8 cellular contexts compared by ENCODE assay signal in the genomic region with DNA sequence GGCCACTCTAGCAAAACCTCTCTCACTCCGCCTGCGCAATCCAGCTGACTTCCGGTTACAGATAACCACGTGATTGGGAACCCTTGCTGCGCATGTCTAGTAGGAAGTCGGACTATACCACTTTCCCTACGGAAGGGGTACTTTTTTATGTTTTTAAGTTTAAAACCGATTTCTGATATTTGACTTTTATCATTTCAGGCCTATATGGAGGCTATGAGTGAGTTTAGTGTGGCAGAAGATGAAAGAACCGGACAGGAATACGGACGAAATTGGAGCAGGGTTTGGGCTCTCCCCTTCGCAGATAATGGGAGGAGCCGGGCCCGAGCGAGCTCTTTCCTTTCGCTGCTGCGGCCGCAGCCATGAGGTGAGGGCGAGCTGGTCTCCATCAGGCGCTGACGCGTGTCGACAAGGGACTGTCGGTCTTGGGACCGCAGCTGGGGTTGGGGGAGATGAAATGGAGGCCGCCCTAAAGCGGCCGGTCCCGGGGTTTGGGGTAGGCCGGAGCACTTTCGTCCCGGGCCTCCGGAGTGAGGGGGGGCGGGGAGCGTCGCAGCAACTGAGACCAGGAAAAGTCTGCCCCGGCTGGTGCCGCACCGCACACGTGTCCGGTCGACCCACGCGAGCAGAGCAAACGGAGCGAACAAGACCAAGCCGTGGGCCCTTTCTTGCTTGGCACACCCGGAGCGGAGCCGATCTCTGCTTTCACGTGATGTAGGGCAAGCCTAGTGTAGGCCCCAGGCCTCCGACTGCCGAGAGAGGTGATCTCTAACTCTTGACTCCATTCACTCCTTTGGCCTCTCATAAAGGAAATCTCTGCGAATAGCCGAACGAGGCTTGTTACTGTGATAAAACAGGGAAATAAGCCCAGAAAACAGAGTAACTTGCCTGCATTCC. TPM values are rescaled to one million over a fixed set of nuclear protein-coding genes. Genes with fewer than 3 reads are reported as not detected.
DNase-seq lines count a peak whose midpoint lies in the region; ATAC-seq and TF ChIP-seq lines count a peak whose summit lies in the region.

A gene (plus strand): TSS at position 298 of the 894 bp plus-strand sequence. CDS start 62 bp downstream, at position 360.

- peak within 1 kb of the TSS; percentile 96 to 99 for H3K9ac ChIP-seq in liver (ENCODE audit: low read depth in 1 of 2, low read length in 2 of 2)

- peak; percentile 69 for ATAC-seq in GM19395 (IDR thresholded peaks at IDR 0.05; ENCODE audit: unreplicated experiment)

- TF ChIP-seq RAD21 in liver (IDR thresholded peaks at IDR 0.05), result peak; percentile 12 to 18

- peaks cover 15 to 37% (median 31%) of the 10 kb centered on the region in 4 donors for H3K36me3 ChIP-seq in liver (ENCODE audit: control insufficient read depth in 4 of 4, insufficient read depth in 3 of 4, low read depth in 1 of 4, low read length in 3 of 4)

- peaks cover 7 to 22% (median 15%) of the 10 kb centered on the region in 4 donors for H3K4me1 ChIP-seq in liver (ENCODE audit: control insufficient read depth in 4 of 4, insufficient read depth in 4 of 4, low read length in 3 of 4)

- H3K9me3 ChIP-seq in liver (ENCODE audit: control insufficient read depth in 4 of 4, low read length in 3 of 4), result no peaks in the 10 kb centered on the region

- H3K27me3 ChIP-seq in dorsolateral prefrontal cortex (no peaks in the 10 kb centered on the region), liver (ENCODE audit: control insufficient read depth in 4 of 4, insufficient read depth in 4 of 4, low read length in 3 of 4) (no peaks in the 10 kb centered on the region)

- intact Hi-C loops in dorsolateral prefrontal cortex (cut with DNase I), result loop anchor here (2.0 to 5.0 kb wide), 4 partner anchors 37 to 262 kb away; a partner anchor contains a TSS

- DNase-seq in C1 segment of cervical spinal cord (lab: John Stamatoyannopoulos, UW) (peak; percentile 29 to 95 (median 86)), HK-2 (ENCODE audit: unreplicated experiment) (peak; percentile 87), NCI-H82 treated with DMSO at 0.1 percent for 48 hours (lab: John Stamatoyannopoulos, UW; ENCODE audit: unreplicated experiment) (peak; percentile 98), dorsolateral prefrontal cortex (peak; percentile 75 to 90 (median 82))
- DNase-seq in activated CD4-positive, alpha-beta T cell treated with anti-CD3 and anti-CD28 coated beads, Interleukin-2, amount 50 U/mL, for 48 hours, result peak; percentile 88 to 90
- DNase-seq in stimulated activated CD4-positive, alpha-beta T cell treated with anti-CD3 and anti-CD28 coated beads, Interleukin-4, amount 100 ng/mL, for 1 hour, result peak; percentile 85

- peak within 1 kb of the TSS; percentile 93 to 100 (median 99) for H3K27ac ChIP-seq in dorsolateral prefrontal cortex
- H3K27ac ChIP-seq in liver (ENCODE audit: low read depth in 1 of 2, low read length in 2 of 2), result peak within 1 kb of the TSS; percentile 94 to 99

- TF ChIP-seq CTCF in dorsolateral prefrontal cortex (IDR thresholded peaks at IDR 0.05 in 54 of 56, conservative IDR thresholded peaks at IDR 0.05 in 2 of 56; ENCODE audit: low read depth in 1 of 56, partially characterized antibody in 56 of 56) (peak in 5 of 56 donors; percentile 10 to 36 (median 10)), liver (IDR thresholded peaks at IDR 0.05; ENCODE audit: low read depth, low read length, missing input control) (no peak)

- H3K4me3 ChIP-seq in dorsolateral prefrontal cortex (peak within 1 kb of the TSS; percentile 43 to 100 (median 96)), liver (ENCODE audit: low read depth in 1 of 3, low read length in 3 of 3) (peak within 1 kb of the TSS; percentile 85 to 89 (median 87))

- under 1% methylated on average over 56 of the region's 56 CpGs for WGBS in liver

TF ChIP-seq in liver, 16 proteins besides CTCF, POLR2A, EP300 and RAD21:
- TF ChIP-seq, protein P1, sequence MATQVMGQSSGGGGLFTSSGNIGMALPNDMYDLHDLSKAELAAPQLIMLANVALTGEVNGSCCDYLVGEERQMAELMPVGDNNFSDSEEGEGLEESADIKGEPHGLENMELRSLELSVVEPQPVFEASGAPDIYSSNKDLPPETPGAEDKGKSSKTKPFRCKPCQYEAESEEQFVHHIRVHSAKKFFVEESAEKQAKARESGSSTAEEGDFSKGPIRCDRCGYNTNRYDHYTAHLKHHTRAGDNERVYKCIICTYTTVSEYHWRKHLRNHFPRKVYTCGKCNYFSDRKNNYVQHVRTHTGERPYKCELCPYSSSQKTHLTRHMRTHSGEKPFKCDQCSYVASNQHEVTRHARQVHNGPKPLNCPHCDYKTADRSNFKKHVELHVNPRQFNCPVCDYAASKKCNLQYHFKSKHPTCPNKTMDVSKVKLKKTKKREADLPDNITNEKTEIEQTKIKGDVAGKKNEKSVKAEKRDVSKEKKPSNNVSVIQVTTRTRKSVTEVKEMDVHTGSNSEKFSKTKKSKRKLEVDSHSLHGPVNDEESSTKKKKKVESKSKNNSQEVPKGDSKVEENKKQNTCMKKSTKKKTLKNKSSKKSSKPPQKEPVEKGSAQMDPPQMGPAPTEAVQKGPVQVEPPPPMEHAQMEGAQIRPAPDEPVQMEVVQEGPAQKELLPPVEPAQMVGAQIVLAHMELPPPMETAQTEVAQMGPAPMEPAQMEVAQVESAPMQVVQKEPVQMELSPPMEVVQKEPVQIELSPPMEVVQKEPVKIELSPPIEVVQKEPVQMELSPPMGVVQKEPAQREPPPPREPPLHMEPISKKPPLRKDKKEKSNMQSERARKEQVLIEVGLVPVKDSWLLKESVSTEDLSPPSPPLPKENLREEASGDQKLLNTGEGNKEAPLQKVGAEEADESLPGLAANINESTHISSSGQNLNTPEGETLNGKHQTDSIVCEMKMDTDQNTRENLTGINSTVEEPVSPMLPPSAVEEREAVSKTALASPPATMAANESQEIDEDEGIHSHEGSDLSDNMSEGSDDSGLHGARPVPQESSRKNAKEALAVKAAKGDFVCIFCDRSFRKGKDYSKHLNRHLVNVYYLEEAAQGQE (IDR thresholded peaks at IDR 0.05), result peak; percentile 77
- TF ChIP-seq FOXA2 (IDR thresholded peaks at IDR 0.05) (no peak), HNF4G (IDR thresholded peaks at IDR 0.05) (no peak), EGR1 (IDR thresholded peaks at IDR 0.05; ENCODE audit: low read depth in 2 of 2) (peak in 1 of 2 donors; percentile 21), YY1 (IDR thresholded peaks at IDR 0.05) (peak; percentile 85), TAF1 (conservative IDR thresholded peaks at IDR 0.05) (peak; percentile 63), RXRA (IDR thresholded peaks at IDR 0.05) (no peak), SP1 (IDR thresholded peaks at IDR 0.05) (peak; percentile 49), JUND (IDR thresholded peaks at IDR 0.05) (no peak), NR2F2 (IDR thresholded peaks at IDR 0.05) (no peak), GABPA (IDR thresholded peaks at IDR 0.05 in 1 of 2, conservative IDR thresholded peaks at IDR 0.05 in 1 of 2) (peak; percentile 67 to 93), FOXA1 (IDR thresholded peaks at IDR 0.05) (no peak), HNF4A (conservative IDR thresholded peaks at IDR 0.05) (no peak)
- TF ChIP-seq, protein P2, sequence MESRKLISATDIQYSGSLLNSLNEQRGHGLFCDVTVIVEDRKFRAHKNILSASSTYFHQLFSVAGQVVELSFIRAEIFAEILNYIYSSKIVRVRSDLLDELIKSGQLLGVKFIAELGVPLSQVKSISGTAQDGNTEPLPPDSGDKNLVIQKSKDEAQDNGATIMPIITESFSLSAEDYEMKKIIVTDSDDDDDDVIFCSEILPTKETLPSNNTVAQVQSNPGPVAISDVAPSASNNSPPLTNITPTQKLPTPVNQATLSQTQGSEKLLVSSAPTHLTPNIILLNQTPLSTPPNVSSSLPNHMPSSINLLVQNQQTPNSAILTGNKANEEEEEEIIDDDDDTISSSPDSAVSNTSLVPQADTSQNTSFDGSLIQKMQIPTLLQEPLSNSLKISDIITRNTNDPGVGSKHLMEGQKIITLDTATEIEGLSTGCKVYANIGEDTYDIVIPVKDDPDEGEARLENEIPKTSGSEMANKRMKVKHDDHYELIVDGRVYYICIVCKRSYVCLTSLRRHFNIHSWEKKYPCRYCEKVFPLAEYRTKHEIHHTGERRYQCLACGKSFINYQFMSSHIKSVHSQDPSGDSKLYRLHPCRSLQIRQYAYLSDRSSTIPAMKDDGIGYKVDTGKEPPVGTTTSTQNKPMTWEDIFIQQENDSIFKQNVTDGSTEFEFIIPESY (IDR thresholded peaks at IDR 0.05), result no peak
- TF ChIP-seq, protein P3, sequence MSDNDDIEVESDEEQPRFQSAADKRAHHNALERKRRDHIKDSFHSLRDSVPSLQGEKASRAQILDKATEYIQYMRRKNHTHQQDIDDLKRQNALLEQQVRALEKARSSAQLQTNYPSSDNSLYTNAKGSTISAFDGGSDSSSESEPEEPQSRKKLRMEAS (IDR thresholded peaks at IDR 0.05), result peak; percentile 73
- TF ChIP-seq, protein P4, sequence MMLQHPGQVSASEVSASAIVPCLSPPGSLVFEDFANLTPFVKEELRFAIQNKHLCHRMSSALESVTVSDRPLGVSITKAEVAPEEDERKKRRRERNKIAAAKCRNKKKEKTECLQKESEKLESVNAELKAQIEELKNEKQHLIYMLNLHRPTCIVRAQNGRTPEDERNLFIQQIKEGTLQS (IDR thresholded peaks at IDR 0.05), result no peak

RNA-seq across cellular contexts. Expression of the gene that starts here (rescaled TPM):
- total RNA-seq in dorsolateral prefrontal cortex (100 to 1,000 TPM; 415 to 719 (median 536) TPM), liver (100 to 1,000 TPM; 658 to 840 TPM)
- polyA plus RNA-seq in liver, result 100 to 1,000 TPM; 475 to 999 TPM

Comparison
In these comparisons a context has a peak if more than half of its experiments do, and no peak if none do; other contexts are left out.
1. Peak in every context shown above with its lines: DNase-seq, ATAC-seq, H3K4me3 ChIP-seq and H3K27ac ChIP-seq.